26 cellular contexts compared by ENCODE assay signal in the genomic region with DNA sequence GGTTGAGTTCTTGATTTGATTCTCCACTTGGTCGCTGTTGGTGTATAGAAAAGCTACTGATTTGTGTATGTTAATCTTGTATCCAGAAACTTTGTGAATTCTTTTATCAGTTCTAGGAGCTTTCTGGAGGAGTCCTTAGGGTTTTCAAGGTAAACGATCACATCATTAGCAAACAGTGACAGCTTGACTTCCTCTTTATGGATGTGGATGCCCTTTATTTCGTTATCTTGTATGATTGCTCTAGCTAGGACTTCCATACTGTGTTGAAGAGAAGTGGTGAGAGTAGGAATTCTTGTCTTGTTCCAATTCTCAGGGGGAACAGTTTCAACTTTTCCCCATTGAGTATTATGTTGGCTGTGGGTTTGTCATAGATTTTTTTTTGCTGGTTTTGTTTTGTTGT. TPM values are rescaled to one million over a fixed set of nuclear protein-coding genes. Genes with fewer than 3 reads are reported as not detected.
A peak's percentile ranks its signal among the peaks of the same experiment; 100 is the strongest.
DNase-seq lines count a peak whose midpoint lies in the region; ATAC-seq and TF ChIP-seq lines count a peak whose summit lies in the region.
"Had no signal": no experiment of that assay in that cellular context is flagged by ENCODE, and none has a peak within 500 bp of the region (broad histone marks: within the 10 kb centered on the region; RNA-seq: fewer than 3 reads in every experiment).

No MANE protein-coding gene starts in this region.

- no peak overlapping the region for H3K4me3 ChIP-seq in CD8-positive, alpha-beta memory T cell (ENCODE audit: low read length)
- H3K4me3 ChIP-seq in ascending aorta = no peak overlapping the region
- H3K4me3 ChIP-seq: esophagus muscularis mucosa, heart right ventricle, right atrium auricular region, smooth muscle cell, transverse colon had no signal

- H3K9me3 ChIP-seq in CD8-positive, alpha-beta memory T cell (ENCODE audit: low read length) = no peaks in the 10 kb centered on the region
- no peaks in the 10 kb centered on the region for H3K9me3 ChIP-seq in ascending aorta
- H3K9me3 ChIP-seq: esophagus muscularis mucosa, right atrium auricular region, transverse colon had no signal

- peaks cover 41% of the 10 kb centered on the region for H3K36me3 Mint-ChIP-seq in activated CD4-positive, alpha-beta memory T cell treated with anti-CD3 and anti-CD28 coated beads for 36 hours
- H3K36me3 Mint-ChIP-seq in activated CD4-positive, alpha-beta memory T cell treated with anti-CD3 and anti-CD28 coated beads, Interleukin-2, amount 10 ng/mL, durations not matched to agents 7 days and 5 days (ENCODE audit: low read depth) = peaks cover 66% of the 10 kb centered on the region
- H3K36me3 Mint-ChIP-seq in CD8-positive, alpha-beta memory T cell = peaks cover 0 to 61% (median 4%) of the 10 kb centered on the region in 3 donors
- H3K36me3 Mint-ChIP-seq in activated naive CD8-positive, alpha-beta T cell = peaks cover 13% of the 10 kb centered on the region
- H3K36me3 Mint-ChIP-seq in naive thymus-derived CD8-positive, alpha-beta T cell = peaks cover 0 to 61% (median 19%) of the 10 kb centered on the region in 3 donors

- no peak overlapping the region for H3K4me3 Mint-ChIP-seq in activated CD4-positive, alpha-beta memory T cell treated with anti-CD3 and anti-CD28 coated beads for 36 hours
- no peak overlapping the region for H3K4me3 Mint-ChIP-seq in activated CD4-positive, alpha-beta memory T cell treated with anti-CD3 and anti-CD28 coated beads, Interleukin-2, amount 10 ng/mL, durations not matched to agents 7 days and 5 days
- H3K4me3 Mint-ChIP-seq in CD8-positive, alpha-beta memory T cell = peak overlapping the region in 4 of 7 donors; percentile 7 to 44 (median 34)
- peak overlapping the region; percentile 9 for H3K4me3 Mint-ChIP-seq in activated naive CD8-positive, alpha-beta T cell
- peak overlapping the region in 9 of 10 donors; percentile 11 to 68 (median 54) for H3K4me3 Mint-ChIP-seq in naive thymus-derived CD8-positive, alpha-beta T cell
- H3K4me3 Mint-ChIP-seq: neural crest cell had no signal

- H3K27ac ChIP-seq in CD8-positive, alpha-beta memory T cell (ENCODE audit: low read depth, low read length) = no peak overlapping the region
- no peak overlapping the region for H3K27ac ChIP-seq in ascending aorta
- H3K27ac ChIP-seq: esophagus muscularis mucosa, foreskin keratinocyte, heart right ventricle, parathyroid adenoma, right atrium auricular region, transverse colon had no signal

- TF ChIP-seq CTCF in ascending aorta (IDR thresholded peaks at IDR 0.05) = no peak

- H3K36me3 ChIP-seq in CD8-positive, alpha-beta memory T cell (ENCODE audit: insufficient read depth, low read length) = peaks cover 3% of the 10 kb centered on the region
- H3K36me3 ChIP-seq in ascending aorta = peaks cover 4 to 6% of the 10 kb centered on the region in 2 donors
- H3K36me3 ChIP-seq: right atrium auricular region, transverse colon had no signal

- no peak for DNase-seq in activated CD4-positive, alpha-beta memory T cell treated with anti-CD3 and anti-CD28 coated beads for 36 hours
- DNase-seq in activated CD4-positive, alpha-beta memory T cell treated with anti-CD3 and anti-CD28 coated beads, Interleukin-2, amount 10 ng/mL, durations not matched to agents 7 days and 5 days = no peak
- no peak for DNase-seq in CD8-positive, alpha-beta memory T cell
- DNase-seq in naive thymus-derived CD8-positive, alpha-beta T cell = no peak
- DNase-seq in SHP77 (lab: John Stamatoyannopoulos, UW) (no peak), ascending aorta (ENCODE audit: low spot score in 2 of 2) (no peak), NCI-H2227 (lab: John Stamatoyannopoulos, UW; ENCODE audit: unreplicated experiment) (no peak)
- DNase-seq: DMS79 treated with DMSO at 0.1 percent for 48 hours; foreskin keratinocyte; GF-D8; heart right ventricle; NCI-H1105; NCI-H1930; NCI-H2227 treated with DMSO at 0.1 percent for 48 hours; NCI-H526 treated with DMSO at 0.1 percent for 48 hours; SIG-M5; stimulated activated CD4-positive, alpha-beta T cell treated with anti-CD3 and anti-CD28 coated beads, Interleukin-1b, Interleukin-23, amount 100 ng/mL, for 48 hours; transverse colon had no signal

- peak overlapping the region; percentile 23 for H3K27ac Mint-ChIP-seq in activated CD4-positive, alpha-beta memory T cell treated with anti-CD3 and anti-CD28 coated beads for 36 hours
- H3K27ac Mint-ChIP-seq in activated CD4-positive, alpha-beta memory T cell treated with anti-CD3 and anti-CD28 coated beads, Interleukin-2, amount 10 ng/mL, durations not matched to agents 7 days and 5 days = no peak overlapping the region
- peak overlapping the region; percentile 22 to 92 (median 58) for H3K27ac Mint-ChIP-seq in CD8-positive, alpha-beta memory T cell
- peak overlapping the region; percentile 75 for H3K27ac Mint-ChIP-seq in activated naive CD8-positive, alpha-beta T cell
- H3K27ac Mint-ChIP-seq in naive thymus-derived CD8-positive, alpha-beta T cell = peak overlapping the region; percentile 1 to 88 (median 76)

- peaks cover 13% of the 10 kb centered on the region for H3K9me3 Mint-ChIP-seq in activated CD4-positive, alpha-beta memory T cell treated with anti-CD3 and anti-CD28 coated beads for 36 hours
- H3K9me3 Mint-ChIP-seq in activated CD4-positive, alpha-beta memory T cell treated with anti-CD3 and anti-CD28 coated beads, Interleukin-2, amount 10 ng/mL, durations not matched to agents 7 days and 5 days = peaks cover 13% of the 10 kb centered on the region
- H3K9me3 Mint-ChIP-seq in CD8-positive, alpha-beta memory T cell = no peaks in the 10 kb centered on the region
- no peaks in the 10 kb centered on the region for H3K9me3 Mint-ChIP-seq in activated naive CD8-positive, alpha-beta T cell (ENCODE audit: low read depth)
- peaks cover 0 to 5% (median 0%) of the 10 kb centered on the region in 9 donors for H3K9me3 Mint-ChIP-seq in naive thymus-derived CD8-positive, alpha-beta T cell

- intact Hi-C loops in activated CD4-positive, alpha-beta memory T cell treated with anti-CD3 and anti-CD28 coated beads for 36 hours (cut with micrococcal nuclease) = no loop called here
- intact Hi-C loops in ascending aorta (cut with DNase I) = no loop called here

- H3K27me3 Mint-ChIP-seq in activated CD4-positive, alpha-beta memory T cell treated with anti-CD3 and anti-CD28 coated beads for 36 hours = no peaks in the 10 kb centered on the region
- H3K27me3 Mint-ChIP-seq in activated CD4-positive, alpha-beta memory T cell treated with anti-CD3 and anti-CD28 coated beads, Interleukin-2, amount 10 ng/mL, durations not matched to agents 7 days and 5 days = no peaks in the 10 kb centered on the region
- H3K27me3 Mint-ChIP-seq in CD8-positive, alpha-beta memory T cell = no peaks in the 10 kb centered on the region
- no peaks in the 10 kb centered on the region for H3K27me3 Mint-ChIP-seq in activated naive CD8-positive, alpha-beta T cell
- no peaks in the 10 kb centered on the region for H3K27me3 Mint-ChIP-seq in naive thymus-derived CD8-positive, alpha-beta T cell
- H3K27me3 Mint-ChIP-seq: IgD-negative memory B cell had no signal

- peaks cover 36% of the 10 kb centered on the region for H3K4me1 ChIP-seq in CD8-positive, alpha-beta memory T cell (ENCODE audit: insufficient read depth, low read length)
- H3K4me1 ChIP-seq in ascending aorta = peaks cover 2 to 5% of the 10 kb centered on the region in 2 donors

- CTCF ChIA-PET in activated CD4-positive, alpha-beta memory T cell treated with anti-CD3 and anti-CD28 coated beads for 36 hours (lab: Charles Lee) = no interaction called here
- CTCF ChIA-PET in activated CD4-positive, alpha-beta memory T cell treated with anti-CD3 and anti-CD28 coated beads, Interleukin-2, amount 10 ng/mL, durations not matched to agents 7 days and 5 days (lab: Charles Lee) = interaction anchor here (0.6 kb wide), 1 partner anchor 1404 kb away, joined by 3 read pairs; no protein-coding TSS in a partner anchor
- CTCF ChIA-PET in CD8-positive, alpha-beta memory T cell (lab: Charles Lee) = no interaction called here

- POLR2A ChIA-PET in activated CD4-positive, alpha-beta memory T cell treated with anti-CD3 and anti-CD28 coated beads for 36 hours (lab: Charles Lee) = no interaction called here
- POLR2A ChIA-PET in activated CD4-positive, alpha-beta memory T cell treated with anti-CD3 and anti-CD28 coated beads, Interleukin-2, amount 10 ng/mL, durations not matched to agents 7 days and 5 days (lab: Charles Lee) = interaction anchor here (1.0 kb wide), 1 partner anchor 12 kb away, joined by 8 read pairs; a partner anchor contains a TSS
- POLR2A ChIA-PET in CD8-positive, alpha-beta memory T cell (lab: Charles Lee) = no interaction called here
- POLR2A ChIA-PET in naive thymus-derived CD8-positive, alpha-beta T cell (lab: Charles Lee) = interaction anchor here (1.7 kb wide), 1 partner anchor 13 kb away, joined by 7 read pairs; a partner anchor contains a TSS

- H3K27me3 ChIP-seq in CD8-positive, alpha-beta memory T cell (ENCODE audit: insufficient read depth, low read length, poor library complexity, severe bottlenecking) = no peaks in the 10 kb centered on the region
- H3K27me3 ChIP-seq in ascending aorta = no peaks in the 10 kb centered on the region
- H3K27me3 ChIP-seq: esophagus muscularis mucosa, foreskin keratinocyte, heart right ventricle, right atrium auricular region, transverse colon had no signal

- H3K4me1 Mint-ChIP-seq in activated CD4-positive, alpha-beta memory T cell treated with anti-CD3 and anti-CD28 coated beads for 36 hours (ENCODE audit: low read depth) = peaks cover 61% of the 10 kb centered on the region
- H3K4me1 Mint-ChIP-seq in activated CD4-positive, alpha-beta memory T cell treated with anti-CD3 and anti-CD28 coated beads, Interleukin-2, amount 10 ng/mL, durations not matched to agents 7 days and 5 days = peaks cover 37% of the 10 kb centered on the region
- peaks cover 57 to 75% (median 68%) of the 10 kb centered on the region in 3 donors for H3K4me1 Mint-ChIP-seq in CD8-positive, alpha-beta memory T cell
- H3K4me1 Mint-ChIP-seq in activated naive CD8-positive, alpha-beta T cell (ENCODE audit: low read depth) = peaks cover 70% of the 10 kb centered on the region
- peaks cover 35 to 82% (median 70%) of the 10 kb centered on the region in 4 donors for H3K4me1 Mint-ChIP-seq in naive thymus-derived CD8-positive, alpha-beta T cell

- no peak for ATAC-seq in naive thymus-derived CD8-positive, alpha-beta T cell
- ATAC-seq: foreskin keratinocyte, heart right ventricle, Panc1 had no signal

RNA-seq across cellular contexts. Expression of a gene that starts 12.4 kb away (rescaled TPM):
- total RNA-seq in activated CD4-positive, alpha-beta memory T cell treated with anti-CD3 and anti-CD28 coated beads for 36 hours = 10 to 100 TPM; 28.4 to 28.8 TPM
- total RNA-seq in activated CD4-positive, alpha-beta memory T cell treated with anti-CD3 and anti-CD28 coated beads, Interleukin-2, amount 10 ng/mL, durations not matched to agents 7 days and 5 days = 10 to 100 TPM; 29.9 to 30.0 TPM
- total RNA-seq in CD8-positive, alpha-beta memory T cell = 10 to 100 TPM; 26.6 TPM
- polyA plus RNA-seq in CD8-positive, alpha-beta memory T cell = 51.4 TPM
- 10 to 100 TPM; 61.0 to 62.0 TPM for total RNA-seq in naive thymus-derived CD8-positive, alpha-beta T cell
- polyA plus RNA-seq in naive thymus-derived CD8-positive, alpha-beta T cell = 10 to 100 TPM; 45.2 to 63.6 (median 56.5) TPM
- total RNA-seq in ascending aorta = 0.85 TPM

RNA-seq across cellular contexts. Expression of a gene that starts 12.7 kb away (rescaled TPM):
- 10 to 100 TPM; 88.8 to 97.6 TPM for total RNA-seq in activated CD4-positive, alpha-beta memory T cell treated with anti-CD3 and anti-CD28 coated beads for 36 hours
- total RNA-seq in activated CD4-positive, alpha-beta memory T cell treated with anti-CD3 and anti-CD28 coated beads, Interleukin-2, amount 10 ng/mL, durations not matched to agents 7 days and 5 days = 100 to 1,000 TPM; 113 to 116 TPM
- total RNA-seq in CD8-positive, alpha-beta memory T cell = 10 to 100 TPM; 67.3 to 74.8 TPM
- polyA plus RNA-seq in CD8-positive, alpha-beta memory T cell = 31.0 TPM
- total RNA-seq in naive thymus-derived CD8-positive, alpha-beta T cell = 10 to 100 TPM; 81.1 to 81.8 TPM
- polyA plus RNA-seq in naive thymus-derived CD8-positive, alpha-beta T cell = 10 to 100 TPM; 33.9 to 53.4 (median 44.8) TPM
- total RNA-seq in ascending aorta = 21.6 TPM

RNA-seq across cellular contexts. Expression of a gene that starts 26.0 kb away (rescaled TPM):
- 10 to 100 TPM; 40.1 to 42.5 TPM for total RNA-seq in activated CD4-positive, alpha-beta memory T cell treated with anti-CD3 and anti-CD28 coated beads for 36 hours
- total RNA-seq in activated CD4-positive, alpha-beta memory T cell treated with anti-CD3 and anti-CD28 coated beads, Interleukin-2, amount 10 ng/mL, durations not matched to agents 7 days and 5 days = 10 to 100 TPM; 20.5 to 21.6 TPM
- total RNA-seq in CD8-positive, alpha-beta memory T cell = 10 to 100 TPM; 56.3 to 57.7 TPM
- 9.1 TPM for polyA plus RNA-seq in CD8-positive, alpha-beta memory T cell
- 1 to 10 TPM; 7.4 to 7.8 TPM for total RNA-seq in naive thymus-derived CD8-positive, alpha-beta T cell
- 1 to 10 TPM; 2.0 to 6.4 (median 5.4) TPM for polyA plus RNA-seq in naive thymus-derived CD8-positive, alpha-beta T cell
- total RNA-seq in ascending aorta = 39.6 TPM

Comparison
In these comparisons a context has a peak if more than half of its experiments do, and no peak if none do; other contexts are left out.
1. POLR2A ChIA-PET loops: an anchor here in activated CD4-positive, alpha-beta memory T cell treated with anti-CD3 and anti-CD28 coated beads, Interleukin-2, amount 10 ng/mL, durations not matched to agents 7 days and 5 days (1.0 kb wide) and naive thymus-derived CD8-positive, alpha-beta T cell (1.7 kb wide); none called in activated CD4-positive, alpha-beta memory T cell treated with anti-CD3 and anti-CD28 coated beads for 36 hours and CD8-positive, alpha-beta memory T cell.
2. H3K4me3 Mint-ChIP-seq: peak in CD8-positive, alpha-beta memory T cell (4 of 7), activated naive CD8-positive, alpha-beta T cell (single experiment) and naive thymus-derived CD8-positive, alpha-beta T cell (9 of 10); none in activated CD4-positive, alpha-beta memory T cell treated with anti-CD3 and anti-CD28 coated beads for 36 hours (single experiment) and activated CD4-positive, alpha-beta memory T cell treated with anti-CD3 and anti-CD28 coated beads, Interleukin-2, amount 10 ng/mL, durations not matched to agents 7 days and 5 days (single experiment).
3. RNA of a gene that starts 12.4 kb away (total RNA-seq): 61.0 to 62.0 TPM in naive thymus-derived CD8-positive, alpha-beta T cell, 29.9 to 30.0 TPM in activated CD4-positive, alpha-beta memory T cell treated with anti-CD3 and anti-CD28 coated beads, Interleukin-2, amount 10 ng/mL, durations not matched to agents 7 days and 5 days, 28.4 to 28.8 TPM in activated CD4-positive, alpha-beta memory T cell treated with anti-CD3 and anti-CD28 coated beads for 36 hours and 26.6 TPM in CD8-positive, alpha-beta memory T cell; 0.85 TPM in ascending aorta (single experiment); every median in the first group is over 10 times any median in the second.